12 cellular contexts compared by ENCODE assay signal in genomic region chr14:56150645-56151345, GRCh38. TPM values are rescaled to one million over a fixed set of nuclear protein-coding genes. Genes with fewer than 3 reads are reported as not detected.
DNase-seq lines count a peak whose midpoint lies in the region; ATAC-seq and TF ChIP-seq lines count a peak whose summit lies in the region.
"Had no signal": no experiment of that assay in that cellular context is flagged by ENCODE, and none has a peak within 500 bp of the region (broad histone marks: within the 10 kb centered on the region; RNA-seq: fewer than 3 reads in every experiment).

No MANE protein-coding gene starts in this region.

- H2BK12ac ChIP-seq in H9 (ENCODE audit: insufficient read length, low read depth, low read length): no peak overlapping the region

- no peak overlapping the region for H3K4me2 ChIP-seq in H9 (ENCODE audit: insufficient read depth, insufficient read length, low read length)

- H3K4me1 Mint-ChIP-seq in activated naive CD4-positive, alpha-beta T cell treated with anti-CD3 and anti-CD28 coated beads for 36 hours (ENCODE audit: low read depth): peaks cover 27% of the 10 kb centered on the region
- H3K4me1 Mint-ChIP-seq in H9: peaks cover 10 to 36% of the 10 kb centered on the region in 2 experiments
- H3K4me1 Mint-ChIP-seq in activated T-helper 17 cell treated with anti-CD3 and anti-CD28 coated beads, Interleukin-2, amount 50 U/mL, for 72 hours: peaks cover 30% of the 10 kb centered on the region
- H3K4me1 Mint-ChIP-seq in stimulated activated naive B cell treated with anti-CD40 and anti-IgM and Interleukin-4, amounts not matched to agents 10 μg/mL and 1 μg/mL and 100 μg/mL, for 72 hours: peaks cover 36 to 46% of the 10 kb centered on the region in 2 donors
- H3K4me1 Mint-ChIP-seq in Calu3 (ENCODE audit: low read depth, unreplicated experiment): peaks cover 27% of the 10 kb centered on the region

- H2AK5ac ChIP-seq in H9 (ENCODE audit: insufficient read length, low read length): no peak overlapping the region

- no peaks in the 10 kb centered on the region for H3K27me3 Mint-ChIP-seq in activated naive CD4-positive, alpha-beta T cell treated with anti-CD3 and anti-CD28 coated beads for 36 hours (ENCODE audit: low read depth)
- no peaks in the 10 kb centered on the region for H3K27me3 Mint-ChIP-seq in H9 (ENCODE audit: low read depth)
- H3K27me3 Mint-ChIP-seq in activated T-helper 17 cell treated with anti-CD3 and anti-CD28 coated beads, Interleukin-2, amount 50 U/mL, for 72 hours: no peaks in the 10 kb centered on the region
- no peaks in the 10 kb centered on the region for H3K27me3 Mint-ChIP-seq in stimulated activated naive B cell treated with anti-CD40 and anti-IgM and Interleukin-4, amounts not matched to agents 10 μg/mL and 1 μg/mL and 100 μg/mL, for 72 hours
- H3K27me3 Mint-ChIP-seq in Calu3 (ENCODE audit: unreplicated experiment): no peaks in the 10 kb centered on the region

- H3K23ac ChIP-seq in H9 (ENCODE audit: insufficient read length, low read depth, low read length): no peak overlapping the region

- TF ChIP-seq CTCF in H9 (conservative IDR thresholded peaks at IDR 0.05) (peak; percentile 44; the same call in 2 of the 3 replicates), Calu3 (IDR thresholded peaks at IDR 0.05; ENCODE audit: unreplicated experiment) (no peak)

- H3K4me1 ChIP-seq in H9 (ENCODE audit: insufficient read depth, low read length): peaks cover 7% of the 10 kb centered on the region
- H3K4me1 ChIP-seq: parathyroid adenoma had no signal

- no TSS peak for BruUV-seq in Calu3 (replicated peaks; lab: Mats Ljungman, UMichigan)

- no peak overlapping the region for H3K4me3 Mint-ChIP-seq in activated naive CD4-positive, alpha-beta T cell treated with anti-CD3 and anti-CD28 coated beads for 36 hours
- no peak overlapping the region for H3K4me3 Mint-ChIP-seq in H9
- H3K4me3 Mint-ChIP-seq in activated T-helper 17 cell treated with anti-CD3 and anti-CD28 coated beads, Interleukin-2, amount 50 U/mL, for 72 hours: no peak overlapping the region
- no peak overlapping the region for H3K4me3 Mint-ChIP-seq in stimulated activated naive B cell treated with anti-CD40 and anti-IgM and Interleukin-4, amounts not matched to agents 10 μg/mL and 1 μg/mL and 100 μg/mL, for 72 hours
- H3K4me3 Mint-ChIP-seq in Calu3 (ENCODE audit: low read depth, unreplicated experiment): no peak overlapping the region

- H3K36me3 Mint-ChIP-seq in activated naive CD4-positive, alpha-beta T cell treated with anti-CD3 and anti-CD28 coated beads for 36 hours (ENCODE audit: low read depth): no peaks in the 10 kb centered on the region
- H3K36me3 Mint-ChIP-seq in H9 (ENCODE audit: insufficient read depth in 1 of 3, low read depth in 3 of 3) (no peaks in the 10 kb centered on the region), Calu3 (ENCODE audit: insufficient read depth, unreplicated experiment) (no peaks in the 10 kb centered on the region)
- H3K36me3 Mint-ChIP-seq in activated T-helper 17 cell treated with anti-CD3 and anti-CD28 coated beads, Interleukin-2, amount 50 U/mL, for 72 hours (ENCODE audit: low read depth): no peaks in the 10 kb centered on the region
- H3K36me3 Mint-ChIP-seq in stimulated activated naive B cell treated with anti-CD40 and anti-IgM and Interleukin-4, amounts not matched to agents 10 μg/mL and 1 μg/mL and 100 μg/mL, for 72 hours: peaks cover 3 to 9% of the 10 kb centered on the region in 2 donors

- H3K14ac ChIP-seq in H9 (ENCODE audit: insufficient read depth, low read length): no peak overlapping the region

- H3K56ac ChIP-seq in H9 (ENCODE audit: insufficient read length, low read depth, low read length): no peak overlapping the region

- no peak overlapping the region for H2BK120ac ChIP-seq in H9 (ENCODE audit: low read depth, low read length, poor library complexity, severe bottlenecking)

- H3K4ac ChIP-seq in H9 (ENCODE audit: low read depth, low read length): no peak overlapping the region

- peak; percentile 53 for ATAC-seq in activated T-helper 17 cell treated with anti-CD3 and anti-CD28 coated beads, Interleukin-2, amount 50 U/mL, for 72 hours (replicated peaks)
- ATAC-seq in stimulated activated naive B cell treated with anti-CD40 and anti-IgM and Interleukin-4, amounts not matched to agents 10 μg/mL and 1 μg/mL and 100 μg/mL, for 72 hours (replicated peaks): peak; percentile 64 to 76
- no peak for ATAC-seq in GM21390 (IDR thresholded peaks at IDR 0.05; ENCODE audit: unreplicated experiment)
- ATAC-seq in GM19395 (IDR thresholded peaks at IDR 0.05; ENCODE audit: unreplicated experiment): no peak
- ATAC-seq: Right ventricle myocardium inferior had no signal

- no peaks in the 10 kb centered on the region for H3K27me3 ChIP-seq in H9 (ENCODE audit: insufficient read depth, low read length)
- H3K27me3 ChIP-seq: MG63 had no signal

- no peak overlapping the region for H2BK15ac ChIP-seq in H9 (ENCODE audit: low read depth, low read length)

- H3K9me3 ChIP-seq in H9 (ENCODE audit: control insufficient read depth, low read depth, low read length): no peaks in the 10 kb centered on the region
- H3K9me3 ChIP-seq: MG63 had no signal

- no peak overlapping the region for H4K8ac ChIP-seq in H9 (replicated peaks; ENCODE audit: insufficient read length, low read depth, low read length)

- intact Hi-C loops in activated naive CD4-positive, alpha-beta T cell treated with anti-CD3 and anti-CD28 coated beads for 36 hours (cut with micrococcal nuclease): no loop called here
- intact Hi-C loops in Calu3 (cut with micrococcal nuclease; ENCODE audit: unreplicated experiment): no loop called here

- no peak overlapping the region for H3T11ph ChIP-seq in H9 (ENCODE audit: low read length)

- no peaks in the 10 kb centered on the region for H4K20me1 ChIP-seq in H9 (ENCODE audit: control insufficient read depth, insufficient read depth, insufficient read length)

- H2AFZ ChIP-seq in H9 (ENCODE audit: low read length): no peak overlapping the region
- H2AFZ ChIP-seq: parathyroid adenoma had no signal

- H3K18ac ChIP-seq in H9 (ENCODE audit: insufficient read length, low read depth, low read length): no peak overlapping the region

- no peaks in the 10 kb centered on the region for H3K79me1 ChIP-seq in H9 (ENCODE audit: insufficient read depth, low read depth, low read length, poor library complexity, severe bottlenecking)

- no CpG with 5 or more reads among the region's 6 CpGs for WGBS in H9 (ENCODE audit: extremely low coverage, insufficient read length, low lambda C conversion rate)

- no peak overlapping the region for H2BK5ac ChIP-seq in H9 (ENCODE audit: insufficient read length, low read length)

- H2BK20ac ChIP-seq in H9 (ENCODE audit: low read depth, low read length, poor library complexity, severe bottlenecking): no peak overlapping the region

- H4K5ac ChIP-seq in H9 (ENCODE audit: insufficient read length, low read depth, low read length): no peak overlapping the region

- H3K23me2 ChIP-seq in H9 (ENCODE audit: insufficient read length, low read depth, low read length, poor library complexity, severe bottlenecking): no peaks in the 10 kb centered on the region

- CTCF ChIA-PET in activated naive CD4-positive, alpha-beta T cell treated with anti-CD3 and anti-CD28 coated beads for 36 hours (lab: Charles Lee): no interaction called here
- CTCF ChIA-PET in Calu3 (lab: Charles Lee): no interaction called here

- H3K79me2 ChIP-seq in H9 (ENCODE audit: insufficient read depth, low read length): peaks cover 2% of the 10 kb centered on the region; the same call in 1 of the 2 replicates

- H3K9ac ChIP-seq in H9 (ENCODE audit: extremely low read depth, insufficient read length, low read length): no peak overlapping the region
- H3K9ac ChIP-seq: parathyroid adenoma had no signal

- H3K9me3 Mint-ChIP-seq in activated naive CD4-positive, alpha-beta T cell treated with anti-CD3 and anti-CD28 coated beads for 36 hours: peaks cover 2% of the 10 kb centered on the region
- no peaks in the 10 kb centered on the region for H3K9me3 Mint-ChIP-seq in H9
- no peaks in the 10 kb centered on the region for H3K9me3 Mint-ChIP-seq in activated T-helper 17 cell treated with anti-CD3 and anti-CD28 coated beads, Interleukin-2, amount 50 U/mL, for 72 hours
- H3K9me3 Mint-ChIP-seq in stimulated activated naive B cell treated with anti-CD40 and anti-IgM and Interleukin-4, amounts not matched to agents 10 μg/mL and 1 μg/mL and 100 μg/mL, for 72 hours: peaks cover 2 to 4% of the 10 kb centered on the region in 2 donors
- no peaks in the 10 kb centered on the region for H3K9me3 Mint-ChIP-seq in Calu3 (ENCODE audit: low read depth, unreplicated experiment)

- H3K27ac Mint-ChIP-seq in activated naive CD4-positive, alpha-beta T cell treated with anti-CD3 and anti-CD28 coated beads for 36 hours: no peak overlapping the region
- no peak overlapping the region; a peak in 1 of 7 replicates for H3K27ac Mint-ChIP-seq in H9
- no peak overlapping the region for H3K27ac Mint-ChIP-seq in activated T-helper 17 cell treated with anti-CD3 and anti-CD28 coated beads, Interleukin-2, amount 50 U/mL, for 72 hours
- H3K27ac Mint-ChIP-seq in stimulated activated naive B cell treated with anti-CD40 and anti-IgM and Interleukin-4, amounts not matched to agents 10 μg/mL and 1 μg/mL and 100 μg/mL, for 72 hours: no peak overlapping the region
- H3K27ac Mint-ChIP-seq in Calu3 (ENCODE audit: unreplicated experiment): no peak overlapping the region

- H4K91ac ChIP-seq in H9 (ENCODE audit: insufficient read length, low read depth, low read length): no peak overlapping the region

- DNase-seq in activated naive CD4-positive, alpha-beta T cell treated with anti-CD3 and anti-CD28 coated beads for 36 hours: peak; percentile 26
- DNase-seq in activated naive CD4-positive, alpha-beta T cell treated with anti-CD3 and anti-CD28 coated beads, Interleukin-2, amount 50 U/mL, for 16 hours: no peak
- no peak for DNase-seq in H9
- no peak for DNase-seq in stimulated activated naive B cell treated with anti-CD40 and anti-IgM and Interleukin-4, amounts not matched to agents 10 μg/mL and 1 μg/mL and 100 μg/mL, for 72 hours
- no peak for DNase-seq in Calu3
- DNase-seq: MG63 had no signal

- H3K27ac ChIP-seq in H9 (ENCODE audit: insufficient read length, low read depth, low read length): no peak overlapping the region
- H3K27ac ChIP-seq: parathyroid adenoma, skin epidermis had no signal

RNA-seq across cellular contexts. Expression of gene PELI2, which starts 32.6 kb away (rescaled TPM):
- 1 to 10 TPM; 6.2 to 7.8 TPM for total RNA-seq in activated naive CD4-positive, alpha-beta T cell treated with anti-CD3 and anti-CD28 coated beads for 36 hours
- total RNA-seq in H9 (2021) (16.2 and 18.0 TPM in 2 replicates), Calu3 (2022) (14.7 and 19.5 TPM in 2 replicates)
- 1 to 10 TPM; 1.0 to 2.3 TPM for total RNA-seq in activated T-helper 17 cell treated with anti-CD3 and anti-CD28 coated beads, Interleukin-2, amount 50 U/mL, for 72 hours

Comparison
In these comparisons a context has a peak if more than half of its experiments do, and no peak if none do; other contexts are left out.
1. ATAC-seq: peak in activated T-helper 17 cell treated with anti-CD3 and anti-CD28 coated beads, Interleukin-2, amount 50 U/mL, for 72 hours (single experiment) and stimulated activated naive B cell treated with anti-CD40 and anti-IgM and Interleukin-4, amounts not matched to agents 10 μg/mL and 1 μg/mL and 100 μg/mL, for 72 hours (2 of 2); none in GM21390 (single experiment) and GM19395 (single experiment).